26 cellular contexts compared by ENCODE assay signal in the genomic region with DNA sequence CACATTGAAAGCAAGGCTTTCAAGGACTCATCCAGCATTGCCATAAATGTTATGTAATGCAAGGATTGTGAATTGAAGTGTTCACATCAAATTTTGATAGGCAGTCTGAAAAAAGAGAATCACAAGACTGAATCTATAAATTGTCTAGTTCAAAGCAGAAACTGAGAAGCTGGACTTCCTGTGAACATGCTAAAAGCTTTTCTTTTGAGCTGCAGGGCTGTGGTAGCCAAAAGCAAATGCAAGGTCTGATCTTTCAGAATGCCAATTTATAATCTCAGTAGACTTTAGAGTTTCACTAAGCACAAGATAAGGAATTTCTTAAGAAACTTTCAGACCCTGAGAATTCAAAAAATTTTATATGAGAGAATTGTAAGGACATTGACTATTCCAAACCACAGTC.
"Had no signal": no experiment of that assay in that cellular context is flagged by ENCODE, and none has a peak within 500 bp of the region (broad histone marks: within the 10 kb centered on the region; RNA-seq: fewer than 3 reads in every experiment).

No MANE protein-coding gene starts in this region.

- DNase-seq: cortex of kidney; effector memory CD8-positive, alpha-beta T cell; erythroblast; esophagus squamous epithelium; foreskin melanocyte; glutamatergic neuron; heart right ventricle; hippocampal formation; islet precursor cell; kidney glomerular epithelial cell; left ventricle myocardium superior; lower lobe of right lung; naive thymus-derived CD8-positive, alpha-beta T cell; nephron progenitor cell; sigmoid colon; stimulated activated CD4-positive, alpha-beta T cell treated with anti-CD3 and anti-CD28 coated beads, Interleukin-2, amount 100 ng/mL, for 24 hours; stimulated activated CD4-positive, alpha-beta T cell treated with anti-CD3 and anti-CD28 coated beads, Interleukin-4, amount 100 ng/mL, for 24 hours; stimulated activated naive CD4-positive, alpha-beta T cell treated with Interleukin-2 at 50 U/mL for 16 hours; stomach; thyroid gland; trophoblast cell had no signal

- H2AFZ ChIP-seq: parathyroid adenoma had no signal

- H3K4me1 ChIP-seq: esophagus squamous epithelium, heart right ventricle, lower lobe of right lung, parathyroid adenoma, right atrium auricular region, sigmoid colon, stomach, thyroid gland, vagina had no signal

- H3K9ac ChIP-seq: parathyroid adenoma had no signal

- H3K4me3 ChIP-seq: esophagus squamous epithelium, heart right ventricle, lower lobe of right lung, right atrium auricular region, sigmoid colon, stomach, thyroid gland, vagina had no signal

- H3K4me1 Mint-ChIP-seq: naive thymus-derived CD8-positive, alpha-beta T cell; nephron progenitor cell; stimulated activated effector memory CD8-positive, alpha-beta T cell treated with anti-CD3 and anti-CD28 coated beads, Interleukin-12 subunit alpha, Interleukin-12 subunit beta, amount 100 ng/mL, for 72 hours had no signal

- H3K27ac Mint-ChIP-seq: effector memory CD8-positive, alpha-beta T cell; naive thymus-derived CD8-positive, alpha-beta T cell; nephron progenitor cell; progenitor cell of endocrine pancreas; stimulated activated effector memory CD8-positive, alpha-beta T cell treated with anti-CD3 and anti-CD28 coated beads, Interleukin-12 subunit alpha, Interleukin-12 subunit beta, amount 100 ng/mL, for 72 hours had no signal

- H3K36me3 Mint-ChIP-seq: naive thymus-derived CD8-positive, alpha-beta T cell; stimulated activated effector memory CD8-positive, alpha-beta T cell treated with anti-CD3 and anti-CD28 coated beads, Interleukin-12 subunit alpha, Interleukin-12 subunit beta, amount 100 ng/mL, for 72 hours had no signal

- H3K36me3 ChIP-seq: esophagus squamous epithelium, heart right ventricle, lower lobe of right lung, right atrium auricular region, sigmoid colon, stomach, thyroid gland, vagina had no signal

- H3K4me3 Mint-ChIP-seq: effector memory CD8-positive, alpha-beta T cell; naive thymus-derived CD8-positive, alpha-beta T cell; nephron progenitor cell; stimulated activated effector memory CD8-positive, alpha-beta T cell treated with anti-CD3 and anti-CD28 coated beads, Interleukin-12 subunit alpha, Interleukin-12 subunit beta, amount 100 ng/mL, for 72 hours had no signal

- H3K9me3 Mint-ChIP-seq: nephron progenitor cell; stimulated activated effector memory CD8-positive, alpha-beta T cell treated with anti-CD3 and anti-CD28 coated beads, Interleukin-12 subunit alpha, Interleukin-12 subunit beta, amount 100 ng/mL, for 72 hours had no signal

- H3K9me3 ChIP-seq: esophagus squamous epithelium, lower lobe of right lung, right atrium auricular region, sigmoid colon, thyroid gland, vagina had no signal

- H3K27ac ChIP-seq: esophagus squamous epithelium, heart right ventricle, lower lobe of right lung, parathyroid adenoma, right atrium auricular region, sigmoid colon, stomach, thyroid gland, vagina had no signal

- H3K27me3 Mint-ChIP-seq: effector memory CD8-positive, alpha-beta T cell; naive thymus-derived CD8-positive, alpha-beta T cell; progenitor cell of endocrine pancreas had no signal

- H3K27me3 ChIP-seq: esophagus squamous epithelium, heart right ventricle, right atrium auricular region, sigmoid colon, stomach, thyroid gland, vagina had no signal
